ENCODE assay signal across 1 cellular context in the genomic region with DNA sequence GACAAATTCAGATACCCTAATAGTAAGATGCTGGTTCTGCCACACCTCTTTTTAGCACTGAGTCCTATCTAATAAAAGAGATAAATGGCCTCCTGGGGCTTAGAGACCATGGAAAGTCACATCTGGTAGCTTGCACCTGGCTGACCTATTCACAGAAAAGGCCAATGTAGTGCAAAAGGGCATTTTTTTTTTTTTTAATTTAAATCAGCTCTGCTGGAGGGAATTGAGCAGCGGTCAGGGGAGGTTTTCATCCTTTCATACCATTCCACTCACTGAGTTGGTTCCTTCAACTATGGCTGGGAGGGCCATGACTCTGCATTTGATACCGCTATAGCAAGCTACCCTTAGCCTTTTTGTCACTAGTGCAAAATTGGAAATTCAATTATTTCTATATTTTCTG.
TF ChIP-seq lines count a peak whose summit lies in the region.

No MANE protein-coding gene starts in this region.

TF ChIP-seq in H1, 55 proteins besides CTCF, POLR2A, EP300 and RAD21 (continued from another document):
- TF ChIP-seq, protein P1, sequence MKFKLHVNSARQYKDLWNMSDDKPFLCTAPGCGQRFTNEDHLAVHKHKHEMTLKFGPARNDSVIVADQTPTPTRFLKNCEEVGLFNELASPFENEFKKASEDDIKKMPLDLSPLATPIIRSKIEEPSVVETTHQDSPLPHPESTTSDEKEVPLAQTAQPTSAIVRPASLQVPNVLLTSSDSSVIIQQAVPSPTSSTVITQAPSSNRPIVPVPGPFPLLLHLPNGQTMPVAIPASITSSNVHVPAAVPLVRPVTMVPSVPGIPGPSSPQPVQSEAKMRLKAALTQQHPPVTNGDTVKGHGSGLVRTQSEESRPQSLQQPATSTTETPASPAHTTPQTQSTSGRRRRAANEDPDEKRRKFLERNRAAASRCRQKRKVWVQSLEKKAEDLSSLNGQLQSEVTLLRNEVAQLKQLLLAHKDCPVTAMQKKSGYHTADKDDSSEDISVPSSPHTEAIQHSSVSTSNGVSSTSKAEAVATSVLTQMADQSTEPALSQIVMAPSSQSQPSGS (IDR thresholded peaks at IDR 0.05; ENCODE audit: low read length) = peak; percentile 63; the same call in 1 of the 2 replicates
- TF ChIP-seq SP4 (IDR thresholded peaks at IDR 0.05; ENCODE audit: low read length) (no peak), TCF12 (IDR thresholded peaks at IDR 0.05; ENCODE audit: low read depth, low read length) (peak; percentile 99), SP2 (IDR thresholded peaks at IDR 0.05; ENCODE audit: low read length) (no peak), POLR2AphosphoS5 (IDR thresholded peaks at IDR 0.05; ENCODE audit: low read depth, low read length) (no peak), YY1 (IDR thresholded peaks at IDR 0.05; ENCODE audit: low read depth, low read length) (peak; percentile 50; the same call in 1 of the 2 replicates)
